In genomic region chr11:73761403-73761945, GRCh38 we compare ENCODE assay signal across 8 cellular contexts. TPM values are rescaled to one million over a fixed set of nuclear protein-coding genes. Genes with fewer than 3 reads are reported as not detected.
DNase-seq lines count a peak whose midpoint lies in the region; ATAC-seq and TF ChIP-seq lines count a peak whose summit lies in the region.

No MANE protein-coding gene starts in this region.

- peaks cover 21% of the 10 kb centered on the region for H3K4me1 ChIP-seq in RWPE2 (ENCODE audit: insufficient read depth, poor library complexity, severe bottlenecking)

- H3K9me3 Mint-ChIP-seq in activated CD4-positive, alpha-beta T cell treated with anti-CD3 and anti-CD28 coated beads, Interleukin-2, amount 10 ng/mL, durations not matched to agents 7 days and 5 days: no peaks in the 10 kb centered on the region

- peaks cover 11% of the 10 kb centered on the region for H3K27me3 Mint-ChIP-seq in activated CD4-positive, alpha-beta T cell treated with anti-CD3 and anti-CD28 coated beads, Interleukin-2, amount 10 ng/mL, durations not matched to agents 7 days and 5 days

- H3K36me3 ChIP-seq in RWPE2 (ENCODE audit: low read depth): no peaks in the 10 kb centered on the region

- peaks cover 30% of the 10 kb centered on the region for H3K4me1 Mint-ChIP-seq in activated CD4-positive, alpha-beta T cell treated with anti-CD3 and anti-CD28 coated beads, Interleukin-2, amount 10 ng/mL, durations not matched to agents 7 days and 5 days

- H3K27ac Mint-ChIP-seq in activated CD4-positive, alpha-beta T cell treated with anti-CD3 and anti-CD28 coated beads, Interleukin-2, amount 10 ng/mL, durations not matched to agents 7 days and 5 days: peak overlapping the region; percentile 91

- POLR2A ChIA-PET in activated CD4-positive, alpha-beta T cell treated with anti-CD3 and anti-CD28 coated beads, Interleukin-2, amount 10 ng/mL, durations not matched to agents 7 days and 5 days (lab: Charles Lee): interaction anchor here (0.8 to 2.6 kb wide), 3 partner anchors 17 to 26 kb away, joined by 4 to 12 read pairs (median 6); partner anchors contain the start of gene MRPL48

- TF ChIP-seq CTCF in RWPE2 (IDR thresholded peaks at IDR 0.05; ENCODE audit: poor library complexity, severe bottlenecking) (peak; percentile 7), fibroblast of mammary gland (conservative IDR thresholded peaks at IDR 0.05; ENCODE audit: control insufficient read depth, insufficient read depth, low read depth, low read length) (no peak), retinal pigment epithelial cell (conservative IDR thresholded peaks at IDR 0.05; ENCODE audit: low read depth, low read length) (no peak)

- H3K4me3 Mint-ChIP-seq in activated CD4-positive, alpha-beta T cell treated with anti-CD3 and anti-CD28 coated beads, Interleukin-2, amount 10 ng/mL, durations not matched to agents 7 days and 5 days: peak overlapping the region; percentile 86

- ATAC-seq in RWPE2 (ENCODE audit: low read depth) (peak; percentile 3; the same call in 1 of the 3 replicates), GM18517 (IDR thresholded peaks at IDR 0.05; ENCODE audit: unreplicated experiment) (no peak)

- in situ Hi-C loops in KBM-7 (cut with MboI; ENCODE audit: low pct_unique_long_range_greater_than_20kb, low sequenced_read_pairs): no loop called here

- H3K27ac ChIP-seq in RWPE2 (ENCODE audit: poor library complexity, severe bottlenecking): peak overlapping the region; percentile 79

- H3K27me3 ChIP-seq in RWPE2 (ENCODE audit: insufficient read depth, poor library complexity, severe bottlenecking): no peaks in the 10 kb centered on the region

- H3K4me3 ChIP-seq in RWPE2 (ENCODE audit: severe bottlenecking) (peak overlapping the region; percentile 85), fibroblast of mammary gland (ENCODE audit: control insufficient read depth, low read depth, low read length) (peak overlapping the region; percentile 40), retinal pigment epithelial cell (ENCODE audit: low read length) (peak overlapping the region; percentile 45)

- no peak for DNase-seq in activated CD4-positive, alpha-beta T cell treated with anti-CD3 and anti-CD28 coated beads, Interleukin-2, amount 10 ng/mL, durations not matched to agents 7 days and 5 days
- no peak for DNase-seq in activated CD4-positive, alpha-beta T cell treated with anti-CD3 and anti-CD28 coated beads for 4 hours
- no peak for DNase-seq in RWPE2 (ENCODE audit: low spot score)
- DNase-seq in fibroblast of mammary gland (ENCODE audit: low read depth): no peak
- DNase-seq in retinal pigment epithelial cell (ENCODE audit: low read depth): no peak
- DNase-seq in NCI-H2196 (lab: John Stamatoyannopoulos, UW; ENCODE audit: unreplicated experiment): no peak
- DNase-seq in KBM-7: no peak

- CTCF ChIA-PET in activated CD4-positive, alpha-beta T cell treated with anti-CD3 and anti-CD28 coated beads, Interleukin-2, amount 10 ng/mL, durations not matched to agents 7 days and 5 days (lab: Charles Lee): interaction anchor here (1.0 to 8.7 kb wide), 5 partner anchors 17 to 170 kb away, joined by 3 to 70 read pairs (median 4); partner anchors contain the start of gene MRPL48

- peaks cover 13% of the 10 kb centered on the region for H3K36me3 Mint-ChIP-seq in activated CD4-positive, alpha-beta T cell treated with anti-CD3 and anti-CD28 coated beads, Interleukin-2, amount 10 ng/mL, durations not matched to agents 7 days and 5 days (ENCODE audit: low read depth)

- H3K9me3 ChIP-seq in RWPE2 (ENCODE audit: severe bottlenecking): no peaks in the 10 kb centered on the region

RNA-seq across cellular contexts. Expression of gene RAB6A, which starts 0.6 kb away (rescaled TPM):
- 10 to 100 TPM; 82.1 to 83.8 TPM for total RNA-seq in activated CD4-positive, alpha-beta T cell treated with anti-CD3 and anti-CD28 coated beads, Interleukin-2, amount 10 ng/mL, durations not matched to agents 7 days and 5 days

RNA-seq across cellular contexts. Expression of gene MRPL48, which starts 26.2 kb away (rescaled TPM):
- total RNA-seq in activated CD4-positive, alpha-beta T cell treated with anti-CD3 and anti-CD28 coated beads, Interleukin-2, amount 10 ng/mL, durations not matched to agents 7 days and 5 days: 10 to 100 TPM; 50.5 to 50.9 TPM
